ENCODE assay signal across 1 cellular context in genomic region chr3:187044871-187045552, GRCh38.
A peak's percentile ranks its signal among the peaks of the same experiment; 100 is the strongest.
TF ChIP-seq lines count a peak whose summit lies in the region.

No MANE protein-coding gene starts in this region.

TF ChIP-seq in GM12878, 131 proteins besides CTCF, POLR2A, EP300 and RAD21:
- TF ChIP-seq POLR2AphosphoS5 (IDR thresholded peaks at IDR 0.05; ENCODE audit: low read length) (no peak), SMC3 (IDR thresholded peaks at IDR 0.05; ENCODE audit: borderline replicate concordance, low read length) (peak; percentile 4; the same call in 1 of the 2 replicates)
TF ChIP-seq in GM12878: peak in this region for 1.
